In genomic region chr11:105719073-105719846, GRCh38 we compare ENCODE assay signal across 9 cellular contexts.
DNase-seq lines count a peak whose midpoint lies in the region; FAIRE-seq and TF ChIP-seq lines count a peak whose summit lies in the region.
"Had no signal": no experiment of that assay in that cellular context is flagged by ENCODE, and none has a peak within 500 bp of the region (broad histone marks: within the 10 kb centered on the region; RNA-seq: fewer than 3 reads in every experiment).

No MANE protein-coding gene starts in this region.

- H3K4me3 ChIP-seq in GM12865 (ENCODE audit: low read depth, low read length) = no peak overlapping the region
- H3K4me3 ChIP-seq in bronchial epithelial cell (ENCODE audit: low read depth, low read length) = no peak overlapping the region
- H3K4me3 ChIP-seq: cardiac muscle cell had no signal

- no peaks in the 10 kb centered on the region for H3K36me3 ChIP-seq in bronchial epithelial cell (ENCODE audit: control insufficient read depth, insufficient read depth, low read length)
- H3K36me3 ChIP-seq: cardiac muscle cell had no signal

- TF ChIP-seq EP300 in Ishikawa (IDR thresholded peaks at IDR 0.05; ENCODE audit: borderline replicate concordance) = no peak

- TF ChIP-seq RAD21 in Ishikawa (IDR thresholded peaks at IDR 0.05; ENCODE audit: low read depth) = no peak

- no peak for TF ChIP-seq POLR2A in H54 (IDR thresholded peaks at IDR 0.05; ENCODE audit: low read depth, low read length)

- peak; percentile 53 for DNase-seq in GM12865 (ENCODE audit: low read depth)
- peak; percentile 3 for DNase-seq in H54 (ENCODE audit: insufficient read length, low spot score)
- peak; percentile 87 for DNase-seq in bronchial epithelial cell (ENCODE audit: low read depth)
- no peak for DNase-seq in T-helper 2 cell
- DNase-seq in cerebellar cortex (ENCODE audit: low spot score) = no peak
- DNase-seq in islet precursor cell = no peak
- DNase-seq in GDM1 (lab: John Stamatoyannopoulos, UW) = no peak

- no peak for TF ChIP-seq CTCF in GM12865 (IDR thresholded peaks at IDR 0.05; ENCODE audit: insufficient read depth, low read depth, low read length, missing control alignments)
- no peak for TF ChIP-seq CTCF in bronchial epithelial cell (IDR thresholded peaks at IDR 0.05; ENCODE audit: insufficient read depth, low read length, severe bottlenecking)

- FAIRE-seq in H54 (lab: Jason Lieb, UNC) (peak; percentile 74), bronchial epithelial cell (lab: Jason Lieb, UNC) (no peak)

- no peaks in the 10 kb centered on the region for H3K27me3 ChIP-seq in bronchial epithelial cell (ENCODE audit: control insufficient read depth, insufficient read depth, low read length)
- H3K27me3 ChIP-seq: cardiac muscle cell had no signal

TF ChIP-seq in Ishikawa, 13 proteins besides CTCF, POLR2A, EP300 and RAD21:
- TF ChIP-seq NFIC (IDR thresholded peaks at IDR 0.05) = 0 out of 2 replicates have a peak, but pooled peaks have one; percentile 6
- TF ChIP-seq FOXM1 (IDR thresholded peaks at IDR 0.05; ENCODE audit: borderline replicate concordance, low read depth) = 0 out of 2 replicates have a peak, but pooled peaks have one; percentile 10
- TF ChIP-seq YY1 (IDR thresholded peaks at IDR 0.05; ENCODE audit: low read depth) = no peak
- no peak for TF ChIP-seq EGR1 (IDR thresholded peaks at IDR 0.05)

Comparison
In these comparisons a context has a peak if more than half of its experiments do, and no peak if none do; other contexts are left out.
1. DNase-seq: peak in GM12865 (single experiment), H54 (single experiment) and bronchial epithelial cell (single experiment); none in T-helper 2 cell (0 of 5), cerebellar cortex (single experiment), islet precursor cell (single experiment) and GDM1 (single experiment).